In genomic region chr21:39348355-39349210, GRCh38 we compare ENCODE assay signal across 8 cellular contexts. TPM values are rescaled to one million over a fixed set of nuclear protein-coding genes. Genes with fewer than 3 reads are reported as not detected.
DNase-seq lines count a peak whose midpoint lies in the region; TF ChIP-seq lines count a peak whose summit lies in the region.

TSS of gene HMGN1 (minus strand) at chr21:39349088. CDS start at chr21:39348917, 171 bp downstream.

- H3K4me3 ChIP-seq in H7 (ENCODE audit: insufficient read depth, low read depth, low read length) (peak within 1 kb of the TSS; percentile 98), stomach smooth muscle (ENCODE audit: low read length in 2 of 2) (peak within 1 kb of the TSS; percentile 83 to 84)

- peak within 1 kb of the TSS; percentile 98 for H3K27ac Mint-ChIP-seq in neural crest cell (ENCODE audit: unreplicated experiment)

- no peaks in the 10 kb centered on the region for H3K9me3 ChIP-seq in stomach smooth muscle (ENCODE audit: control insufficient read depth in 2 of 2, low read length in 2 of 2)

- peak within 1 kb of the TSS; percentile 98 for H3K4me3 Mint-ChIP-seq in neural crest cell

- H3K36me3 ChIP-seq in H7 (replicated peaks; ENCODE audit: control insufficient read depth, insufficient read depth, low read length) (peaks cover 12% of the 10 kb centered on the region), stomach smooth muscle (ENCODE audit: control insufficient read depth in 2 of 2, insufficient read depth in 2 of 2, low read length in 2 of 2) (peaks cover 0 to 2% of the 10 kb centered on the region in 2 donors)

- no peaks in the 10 kb centered on the region for H3K27me3 Mint-ChIP-seq in neural crest cell (ENCODE audit: low read depth)

- H3K9ac ChIP-seq in stomach smooth muscle (ENCODE audit: low read length in 2 of 2) = peak within 1 kb of the TSS; percentile 77 to 92

- no peaks in the 10 kb centered on the region for H3K27me3 ChIP-seq in H7 (ENCODE audit: control insufficient read depth, insufficient read depth, low read length)
- no peaks in the 10 kb centered on the region for H3K27me3 ChIP-seq in stomach smooth muscle (ENCODE audit: control insufficient read depth in 1 of 2, insufficient read depth in 2 of 2, low read length in 2 of 2)

- no peak for TF ChIP-seq CTCF in neural crest cell (conservative IDR thresholded peaks at IDR 0.05)

- peaks cover 11% of the 10 kb centered on the region for H3K4me1 ChIP-seq in stomach smooth muscle (ENCODE audit: control insufficient read depth, insufficient read depth, low read length)

- peak; percentile 67 for TF ChIP-seq POLR2A in Raji (IDR thresholded peaks at IDR 0.05; ENCODE audit: insufficient read depth, low read depth, low read length)

- H3K4me1 Mint-ChIP-seq in neural crest cell = peaks cover 47% of the 10 kb centered on the region

- no peaks in the 10 kb centered on the region for H3K9me3 Mint-ChIP-seq in neural crest cell

- peaks cover 24% of the 10 kb centered on the region for H3K36me3 Mint-ChIP-seq in neural crest cell (ENCODE audit: low read depth)

- DNase-seq in EL (peak; percentile 90), H7 (peak; percentile 92), M059J (ENCODE audit: low read depth) (peak; percentile 87), fibroblast of the conjunctiva (ENCODE audit: low read depth) (peak; percentile 76), neural crest cell (ENCODE audit: low read depth, low spot score) (peak; percentile 78)
- DNase-seq in activated T-helper 9 cell treated with anti-CD3 and anti-CD28 coated beads, Interleukin-2, amount 50 U/mL, for 16 hours (ENCODE audit: low read depth) = peak; percentile 89

- peak within 1 kb of the TSS; percentile 73 for H3K27ac ChIP-seq in stomach smooth muscle (ENCODE audit: low read length)

RNA-seq across cellular contexts. Expression of gene HMGN1, which starts in this region (rescaled TPM):
- 310 and 389 TPM in 2 replicates for total RNA-seq in H7 (2014; rRNA removed; shearing (Covaris generic))
- total RNA-seq in M059J (2014; rRNA removed; shearing (Covaris generic)) = 501 and 579 TPM in 2 replicates
- total RNA-seq in neural crest cell = 581 and 589 TPM in 2 replicates

Comparison
In these comparisons a context has a peak if more than half of its experiments do, and no peak if none do; other contexts are left out.
1. Peak in every context shown above with its lines: DNase-seq, H3K4me3 ChIP-seq and H3K27ac ChIP-seq.